Comparison of ENCODE assay signal across 9 cellular contexts in genomic region chr19:41886761-41887710, GRCh38. TPM values are rescaled to one million over a fixed set of nuclear protein-coding genes. Genes with fewer than 3 reads are reported as not detected.
DNase-seq lines count a peak whose midpoint lies in the region; ATAC-seq and TF ChIP-seq lines count a peak whose summit lies in the region.
"Had no signal": no experiment of that assay in that cellular context is flagged by ENCODE, and none has a peak within 500 bp of the region (broad histone marks: within the 10 kb centered on the region; RNA-seq: fewer than 3 reads in every experiment).

No MANE protein-coding gene starts in this region.

- H3K4me3 Mint-ChIP-seq in activated CD4-positive, alpha-beta memory T cell treated with anti-CD3 and anti-CD28 coated beads, Interleukin-2, amount 10 ng/mL, durations not matched to agents 7 days and 5 days, result peak overlapping the region; percentile 85
- H3K4me3 Mint-ChIP-seq in glutamatergic neuron (ENCODE audit: unreplicated experiment), result no peak overlapping the region
- peak overlapping the region; percentile 88 for H3K4me3 Mint-ChIP-seq in stimulated activated naive CD8-positive, alpha-beta T cell treated with anti-CD3 and anti-CD28 coated beads, Interleukin-15, Interleukin-2, amounts not matched to agents 100 ng/mL and 50 ng/mL, for 24 hours

- no peak for TF ChIP-seq EP300 in tibial nerve (IDR thresholded peaks at IDR 0.05)

- intact Hi-C loops in cardiac septum (cut with DNase I), result no loop called here

- no peaks in the 10 kb centered on the region for H3K27me3 ChIP-seq in tibial nerve

- H3K27ac ChIP-seq in tibial nerve, result peak overlapping the region in 2 of 4 donors; percentile 16 to 82

- H3K27ac Mint-ChIP-seq in activated CD4-positive, alpha-beta memory T cell treated with anti-CD3 and anti-CD28 coated beads, Interleukin-2, amount 10 ng/mL, durations not matched to agents 7 days and 5 days, result peak overlapping the region; percentile 93
- H3K27ac Mint-ChIP-seq in glutamatergic neuron (ENCODE audit: unreplicated experiment), result peak overlapping the region; percentile 28
- peak overlapping the region; percentile 100 for H3K27ac Mint-ChIP-seq in stimulated activated naive CD8-positive, alpha-beta T cell treated with anti-CD3 and anti-CD28 coated beads, Interleukin-15, Interleukin-2, amounts not matched to agents 100 ng/mL and 50 ng/mL, for 24 hours

- DNase-seq in HT1080 (ENCODE audit: low read depth), result peak; percentile 60
- DNase-seq in activated CD4-positive, alpha-beta memory T cell treated with anti-CD3 and anti-CD28 coated beads, Interleukin-2, amount 10 ng/mL, durations not matched to agents 7 days and 5 days, result peak; percentile 81
- DNase-seq in glutamatergic neuron, result no peak
- DNase-seq in cardiac septum (ENCODE audit: low spot score), result no peak
- DNase-seq in tibial nerve (ENCODE audit: low spot score in 2 of 2), result no peak

- CTCF ChIA-PET in activated CD4-positive, alpha-beta memory T cell treated with anti-CD3 and anti-CD28 coated beads, Interleukin-2, amount 10 ng/mL, durations not matched to agents 7 days and 5 days (lab: Charles Lee), result interaction anchor here (0.6 to 5.9 kb wide), 10 partner anchors 14 to 148 kb away, joined by 3 to 95 read pairs (median 4); partner anchors contain the start of gene RPS19

- ATAC-seq in GM21423 (IDR thresholded peaks at IDR 0.05; ENCODE audit: unreplicated experiment), result no peak
- no peak for ATAC-seq in HG02981 (IDR thresholded peaks at IDR 0.05; ENCODE audit: unreplicated experiment)

- TF ChIP-seq CTCF in glutamatergic neuron (IDR thresholded peaks at IDR 0.05; ENCODE audit: partially characterized antibody, unreplicated experiment) (no peak), tibial nerve (IDR thresholded peaks at IDR 0.05) (no peak)

- 57 to 60% methylated on average over 13 of the region's 13 CpGs for WGBS in tibial nerve, 2 donors

- H3K4me1 Mint-ChIP-seq in activated CD4-positive, alpha-beta memory T cell treated with anti-CD3 and anti-CD28 coated beads, Interleukin-2, amount 10 ng/mL, durations not matched to agents 7 days and 5 days, result peaks cover 57% of the 10 kb centered on the region
- H3K4me1 Mint-ChIP-seq in glutamatergic neuron (ENCODE audit: low read depth, unreplicated experiment), result peaks cover 15% of the 10 kb centered on the region
- H3K4me1 Mint-ChIP-seq in stimulated activated naive CD8-positive, alpha-beta T cell treated with anti-CD3 and anti-CD28 coated beads, Interleukin-15, Interleukin-2, amounts not matched to agents 100 ng/mL and 50 ng/mL, for 24 hours (ENCODE audit: low read depth), result peaks cover 74% of the 10 kb centered on the region

- POLR2A ChIA-PET in activated CD4-positive, alpha-beta memory T cell treated with anti-CD3 and anti-CD28 coated beads, Interleukin-2, amount 10 ng/mL, durations not matched to agents 7 days and 5 days (lab: Charles Lee), result interaction anchor here (1.6 to 13.3 kb wide), 7 partner anchors 8 to 71 kb away, joined by 3 to 384 read pairs (median 45); partner anchors contain the start of genes CD79A, ERFL, RABAC1 and RPS19

- no peaks in the 10 kb centered on the region for H3K9me3 Mint-ChIP-seq in activated CD4-positive, alpha-beta memory T cell treated with anti-CD3 and anti-CD28 coated beads, Interleukin-2, amount 10 ng/mL, durations not matched to agents 7 days and 5 days
- H3K9me3 Mint-ChIP-seq in glutamatergic neuron (ENCODE audit: unreplicated experiment), result peaks cover 12% of the 10 kb centered on the region
- no peaks in the 10 kb centered on the region for H3K9me3 Mint-ChIP-seq in stimulated activated naive CD8-positive, alpha-beta T cell treated with anti-CD3 and anti-CD28 coated beads, Interleukin-15, Interleukin-2, amounts not matched to agents 100 ng/mL and 50 ng/mL, for 24 hours

- peaks cover 78% of the 10 kb centered on the region for H3K36me3 Mint-ChIP-seq in activated CD4-positive, alpha-beta memory T cell treated with anti-CD3 and anti-CD28 coated beads, Interleukin-2, amount 10 ng/mL, durations not matched to agents 7 days and 5 days (ENCODE audit: low read depth)
- H3K36me3 Mint-ChIP-seq in glutamatergic neuron (ENCODE audit: unreplicated experiment), result peaks cover 4% of the 10 kb centered on the region
- H3K36me3 Mint-ChIP-seq in stimulated activated naive CD8-positive, alpha-beta T cell treated with anti-CD3 and anti-CD28 coated beads, Interleukin-15, Interleukin-2, amounts not matched to agents 100 ng/mL and 50 ng/mL, for 24 hours (ENCODE audit: low read depth), result peaks cover 45% of the 10 kb centered on the region

- H3K4me3 ChIP-seq in tibial nerve, result peak overlapping the region in 1 of 4 donors; percentile 28

- H3K4me1 ChIP-seq in tibial nerve, result peaks cover 0 to 48% (median 13%) of the 10 kb centered on the region in 4 donors

- no peaks in the 10 kb centered on the region for H3K27me3 Mint-ChIP-seq in activated CD4-positive, alpha-beta memory T cell treated with anti-CD3 and anti-CD28 coated beads, Interleukin-2, amount 10 ng/mL, durations not matched to agents 7 days and 5 days
- peaks cover 11% of the 10 kb centered on the region for H3K27me3 Mint-ChIP-seq in glutamatergic neuron (ENCODE audit: unreplicated experiment)
- no peaks in the 10 kb centered on the region for H3K27me3 Mint-ChIP-seq in stimulated activated naive CD8-positive, alpha-beta T cell treated with anti-CD3 and anti-CD28 coated beads, Interleukin-15, Interleukin-2, amounts not matched to agents 100 ng/mL and 50 ng/mL, for 24 hours

- H3K36me3 ChIP-seq in tibial nerve, result peaks cover 0 to 44% (median 0%) of the 10 kb centered on the region in 3 donors

- TF ChIP-seq POLR2A in tibial nerve (IDR thresholded peaks at IDR 0.05), result no peak

- H3K9me3 ChIP-seq in tibial nerve, result no peaks in the 10 kb centered on the region

RNA-seq across cellular contexts. Expression of gene ARHGEF1, which starts 4.1 kb away (rescaled TPM):
- total RNA-seq in HT1080 (2014; rRNA removed; shearing (Covaris generic)), result 100 and 109 TPM in 2 replicates
- polyA plus RNA-seq in HT1080 (2015; cell fraction: cytosol; rRNA removed), result 128 and 171 TPM in 2 replicates
- 291 and 292 TPM in 2 replicates for polyA plus RNA-seq in HT1080 (2015; cell fraction: nucleus; rRNA removed)
- total RNA-seq in activated CD4-positive, alpha-beta memory T cell treated with anti-CD3 and anti-CD28 coated beads, Interleukin-2, amount 10 ng/mL, durations not matched to agents 7 days and 5 days, result 100 to 1,000 TPM; 657 TPM
- total RNA-seq in glutamatergic neuron (ENCODE audit: unreplicated experiment) (78.7 TPM), cardiac septum (37.9 TPM), tibial nerve (100 to 1,000 TPM in 3 of 4 donors, 10 to 100 TPM in 1; 68.4 to 225 (median 121) TPM)

RNA-seq across cellular contexts. Expression of gene CD79A, which starts 10.0 kb away (rescaled TPM):
- total RNA-seq in HT1080 (2014; rRNA removed; shearing (Covaris generic)), result not detected in 2 replicates
- polyA plus RNA-seq in HT1080 (2015; cell fraction: cytosol; rRNA removed), result 0.16 TPM in 1 of 2 replicates, not detected in the other
- not detected in 2 replicates for polyA plus RNA-seq in HT1080 (2015; cell fraction: nucleus; rRNA removed)
- under 1 TPM; 0.35 to 0.38 TPM for total RNA-seq in activated CD4-positive, alpha-beta memory T cell treated with anti-CD3 and anti-CD28 coated beads, Interleukin-2, amount 10 ng/mL, durations not matched to agents 7 days and 5 days
- total RNA-seq in glutamatergic neuron (ENCODE audit: unreplicated experiment) (not detected), cardiac septum (not detected), tibial nerve (not detected)

RNA-seq across cellular contexts. Expression of gene RPS19, which starts 27.0 kb away (rescaled TPM):
- 2,545 and 4,295 TPM in 2 replicates for total RNA-seq in HT1080 (2014; rRNA removed; shearing (Covaris generic))
- polyA plus RNA-seq in HT1080 (2015; cell fraction: cytosol; rRNA removed), result 953 and 2,380 TPM in 2 replicates
- 336 and 646 TPM in 2 replicates for polyA plus RNA-seq in HT1080 (2015; cell fraction: nucleus; rRNA removed)
- total RNA-seq in activated CD4-positive, alpha-beta memory T cell treated with anti-CD3 and anti-CD28 coated beads, Interleukin-2, amount 10 ng/mL, durations not matched to agents 7 days and 5 days, result 1,000 to 10,000 TPM; 2,625 to 2,652 TPM
- 1,637 TPM for total RNA-seq in glutamatergic neuron (ENCODE audit: unreplicated experiment)
- total RNA-seq in cardiac septum, result 548 TPM
- total RNA-seq in tibial nerve, result 1,000 to 10,000 TPM in 2 of 4 donors, 100 to 1,000 TPM in 2; 835 to 1,204 (median 1,038) TPM

RNA-seq across cellular contexts. Expression of gene ERFL, which starts 41.2 kb away (rescaled TPM):
- 0.72 TPM in 1 of 2 replicates, not detected in the other for total RNA-seq in HT1080 (2014; rRNA removed; shearing (Covaris generic))
- polyA plus RNA-seq in HT1080 (2015; cell fraction: cytosol; rRNA removed), result 0.10 and 0.14 TPM in 2 replicates
- polyA plus RNA-seq in HT1080 (2015; cell fraction: nucleus; rRNA removed), result 0.13 and 0.20 TPM in 2 replicates
- 1 to 10 TPM; 1.5 to 1.7 TPM for total RNA-seq in activated CD4-positive, alpha-beta memory T cell treated with anti-CD3 and anti-CD28 coated beads, Interleukin-2, amount 10 ng/mL, durations not matched to agents 7 days and 5 days
- 1.6 TPM for total RNA-seq in glutamatergic neuron (ENCODE audit: unreplicated experiment)
- not detected for total RNA-seq in cardiac septum
- total RNA-seq in tibial nerve, result under 1 TPM in 3 of 4 donors, not detected in 1; 0.30 to 0.59 (median 0.42) TPM

RNA-seq across cellular contexts. Expression of gene DMRTC2, which starts 42.2 kb away (rescaled TPM):
- not detected in 2 replicates for total RNA-seq in HT1080 (2014; rRNA removed; shearing (Covaris generic))
- not detected in 2 replicates for polyA plus RNA-seq in HT1080 (2015; cell fraction: cytosol; rRNA removed)
- not detected in 2 replicates for polyA plus RNA-seq in HT1080 (2015; cell fraction: nucleus; rRNA removed)
- total RNA-seq in activated CD4-positive, alpha-beta memory T cell treated with anti-CD3 and anti-CD28 coated beads, Interleukin-2, amount 10 ng/mL, durations not matched to agents 7 days and 5 days, result not detected
- total RNA-seq in glutamatergic neuron (ENCODE audit: unreplicated experiment) (not detected), cardiac septum (not detected), tibial nerve (not detected)
- polyA plus RNA-seq: adipose tissue had no signal

Comparison
In these comparisons a context has a peak if more than half of its experiments do, and no peak if none do; other contexts are left out.
1. DNase-seq: peak in HT1080 (single experiment) and activated CD4-positive, alpha-beta memory T cell treated with anti-CD3 and anti-CD28 coated beads, Interleukin-2, amount 10 ng/mL, durations not matched to agents 7 days and 5 days (single experiment); none in glutamatergic neuron (single experiment), cardiac septum (single experiment) and tibial nerve (0 of 2).
2. H3K27ac Mint-ChIP-seq: peak in every context shown above with its lines; median percentile 100 in stimulated activated naive CD8-positive, alpha-beta T cell treated with anti-CD3 and anti-CD28 coated beads, Interleukin-15, Interleukin-2, amounts not matched to agents 100 ng/mL and 50 ng/mL, for 24 hours; 93 in activated CD4-positive, alpha-beta memory T cell treated with anti-CD3 and anti-CD28 coated beads, Interleukin-2, amount 10 ng/mL, durations not matched to agents 7 days and 5 days; 28 in glutamatergic neuron.